9 cellular contexts compared by ENCODE assay signal in genomic region chr20:4726710-4727391, GRCh38. TPM values are rescaled to one million over a fixed set of nuclear protein-coding genes. Genes with fewer than 3 reads are reported as not detected.
DNase-seq lines count a peak whose midpoint lies in the region; ATAC-seq, FAIRE-seq and TF ChIP-seq lines count a peak whose summit lies in the region.
"Had no signal": no experiment of that assay in that cellular context is flagged by ENCODE, and none has a peak within 500 bp of the region (broad histone marks: within the 10 kb centered on the region; RNA-seq: fewer than 3 reads in every experiment).

No MANE protein-coding gene starts in this region.

- peak overlapping the region; percentile 36 for H2AFZ ChIP-seq in IMR-90 (replicated peaks; ENCODE audit: low read length, poor library complexity)

- H3K36me3 ChIP-seq in IMR-90 (ENCODE audit: control insufficient read depth, insufficient read depth, low read length) (no peaks in the 10 kb centered on the region), kidney (ENCODE audit: control insufficient read depth in 1 of 2, insufficient read depth in 2 of 2, low read length in 2 of 2) (no peaks in the 10 kb centered on the region)

- H3K4me3 ChIP-seq in IMR-90 (ENCODE audit: insufficient read depth, low read depth, low read length) (no peak overlapping the region), kidney (ENCODE audit: low read length in 2 of 2) (peak overlapping the region; percentile 35 to 40)

- H3K9me3 ChIP-seq in IMR-90 (ENCODE audit: control insufficient read depth, insufficient read depth, low read length), result no peaks in the 10 kb centered on the region
- no peaks in the 10 kb centered on the region for H3K9me3 ChIP-seq in kidney (ENCODE audit: control insufficient read depth in 1 of 2, low read length in 2 of 2)

- DNase-seq in GM12892 (ENCODE audit: insufficient read length) (no peak), IMR-90 (peak; percentile 82), kidney (no peak), NCI-H1930 (lab: John Stamatoyannopoulos, UW) (no peak), AML-193 (lab: John Stamatoyannopoulos, UW) (no peak), GDM1 (lab: John Stamatoyannopoulos, UW) (no peak)
- peak; percentile 69 for DNase-seq in activated naive CD4-positive, alpha-beta T cell treated with anti-CD3 and anti-CD28 coated beads, Interleukin-2, amount 10 ng/mL, durations not matched to agents 7 days and 5 days

- POLR2A ChIA-PET in IMR-90 (lab: Charles Lee; ENCODE audit: unreplicated experiment), result no interaction called here

- CTCF ChIA-PET in IMR-90 (lab: Yijun Ruan, JAX), result interaction anchor here (0.5 to 0.6 kb wide), 2 partner anchors 16 to 201 kb away, joined by 3 to 4 read pairs; no protein-coding TSS in a partner anchor
- CTCF ChIA-PET in activated naive CD4-positive, alpha-beta T cell treated with anti-CD3 and anti-CD28 coated beads, Interleukin-2, amount 10 ng/mL, durations not matched to agents 7 days and 5 days (lab: Charles Lee), result interaction anchor here (1.0 to 3.5 kb wide), 5 partner anchors 9 to 124 kb away, joined by 3 to 18 read pairs (median 5); no protein-coding TSS in a partner anchor

- peaks cover 2% of the 10 kb centered on the region; the same call in 1 of the 2 replicates for H3K4me1 ChIP-seq in IMR-90 (ENCODE audit: control insufficient read depth, insufficient read depth, low read length)
- H3K4me1 ChIP-seq in kidney (ENCODE audit: control insufficient read depth in 1 of 2, insufficient read depth in 1 of 2, low read depth in 1 of 2, low read length in 2 of 2), result no peaks in the 10 kb centered on the region

- H3K4ac ChIP-seq in IMR-90 (ENCODE audit: low read depth, low read length), result peak overlapping the region; percentile 8; the same call in 1 of the 2 replicates

- H3K56ac ChIP-seq in IMR-90 (ENCODE audit: extremely low read depth, insufficient read depth, low read length), result no peak overlapping the region

- ATAC-seq in IMR-90 (ENCODE audit: low read depth), result peak; percentile 49
- no peak for ATAC-seq in GM21447 (IDR thresholded peaks at IDR 0.05; ENCODE audit: unreplicated experiment)

- no peak overlapping the region for H2AK9ac ChIP-seq in IMR-90 (replicated peaks; ENCODE audit: low read depth, low read length, poor library complexity)

- H2AK5ac ChIP-seq in IMR-90 (ENCODE audit: low read depth, low read length), result no peak overlapping the region

- TF ChIP-seq POLR2A in GM12892 (IDR thresholded peaks at IDR 0.05; ENCODE audit: low read depth, low read length) (no peak), IMR-90 (IDR thresholded peaks at IDR 0.05; ENCODE audit: low read depth, low read length) (no peak)

- H3K4me2 ChIP-seq in IMR-90 (ENCODE audit: low read depth, low read length), result peak overlapping the region; percentile 6
- H3K4me2 ChIP-seq: KMS-11 had no signal

- in situ Hi-C loops in IMR-90 (cut with MboI; ENCODE audit: low sequenced_read_pairs), result no loop called here

- no peak overlapping the region for H4K91ac ChIP-seq in IMR-90 (ENCODE audit: insufficient read depth, low read depth, low read length)

- no peak overlapping the region for H3K23ac ChIP-seq in IMR-90 (ENCODE audit: low read depth, low read length)

- 47% methylated on average over 7 of the region's 16 CpGs; no CpG with 5 or more reads in 1 of the 2 experiments for WGBS in IMR-90 (ENCODE audit: extremely low coverage in 2 of 2, insufficient read length in 1 of 2), 2 experiments

- peak; percentile 42 for FAIRE-seq in GM12892 (lab: Jason Lieb, UNC)
- FAIRE-seq in kidney (lab: Jason Lieb, UNC), result no peak

- no TSS peak for BruUV-seq in IMR-90 (replicated peaks; lab: Mats Ljungman, UMichigan)

- H3K9me3 Mint-ChIP-seq in activated naive CD4-positive, alpha-beta T cell treated with anti-CD3 and anti-CD28 coated beads, Interleukin-2, amount 10 ng/mL, durations not matched to agents 7 days and 5 days, result no peaks in the 10 kb centered on the region

- peak overlapping the region; percentile 50 for H3K4me3 Mint-ChIP-seq in activated naive CD4-positive, alpha-beta T cell treated with anti-CD3 and anti-CD28 coated beads, Interleukin-2, amount 10 ng/mL, durations not matched to agents 7 days and 5 days

- no peak overlapping the region for H3K14ac ChIP-seq in IMR-90 (replicated peaks; ENCODE audit: low read depth, low read length)

- H3K79me1 ChIP-seq in IMR-90 (ENCODE audit: low read depth in 1 of 2, low read length in 2 of 2), result no peaks in the 10 kb centered on the region

- H3K4me1 Mint-ChIP-seq in activated naive CD4-positive, alpha-beta T cell treated with anti-CD3 and anti-CD28 coated beads, Interleukin-2, amount 10 ng/mL, durations not matched to agents 7 days and 5 days, result peaks cover 16% of the 10 kb centered on the region

- no peaks in the 10 kb centered on the region for H3K9me1 ChIP-seq in IMR-90 (ENCODE audit: insufficient read depth, low read length)

- no peak overlapping the region for H2BK20ac ChIP-seq in IMR-90 (ENCODE audit: low read depth, low read length)

- no peak for TF ChIP-seq RAD21 in IMR-90 (IDR thresholded peaks at IDR 0.05; ENCODE audit: low read length)

- no peak overlapping the region; the same call in 1 of the 2 replicates for H3K18ac ChIP-seq in IMR-90 (ENCODE audit: low read depth, low read length)

- H2BK5ac ChIP-seq in IMR-90 (ENCODE audit: low read depth, low read length, poor library complexity, severe bottlenecking), result no peak overlapping the region

- H2BK15ac ChIP-seq in IMR-90 (ENCODE audit: low read depth, low read length), result no peak overlapping the region

- no peak overlapping the region for H2BK120ac ChIP-seq in IMR-90 (ENCODE audit: low read depth, low read length)

- TF ChIP-seq CTCF in IMR-90 (conservative IDR thresholded peaks at IDR 0.05; ENCODE audit: low read depth, low read length) (no peak), kidney (IDR thresholded peaks at IDR 0.05; ENCODE audit: borderline replicate concordance, extremely low read depth, insufficient read depth) (no peak)

- no peak overlapping the region for H4K5ac ChIP-seq in IMR-90 (ENCODE audit: low read depth, low read length)

- H3K27me3 Mint-ChIP-seq in activated naive CD4-positive, alpha-beta T cell treated with anti-CD3 and anti-CD28 coated beads, Interleukin-2, amount 10 ng/mL, durations not matched to agents 7 days and 5 days, result peaks cover 5% of the 10 kb centered on the region

- H4K8ac ChIP-seq in IMR-90 (ENCODE audit: low read depth in 2 of 2, low read length in 2 of 2), result no peak overlapping the region

- H3K9ac ChIP-seq in IMR-90 (ENCODE audit: low read depth, low read length) (no peak overlapping the region), kidney (ENCODE audit: low read length in 2 of 2) (no peak overlapping the region)
- H3K9ac ChIP-seq: KMS-11 had no signal

- no peaks in the 10 kb centered on the region for H3K36me3 Mint-ChIP-seq in activated naive CD4-positive, alpha-beta T cell treated with anti-CD3 and anti-CD28 coated beads, Interleukin-2, amount 10 ng/mL, durations not matched to agents 7 days and 5 days

- H4K20me1 ChIP-seq in IMR-90 (ENCODE audit: insufficient read depth, low read length), result no peaks in the 10 kb centered on the region

- dilution Hi-C loops in IMR-90 (cut with HindIII; ENCODE audit: low sequenced_read_pairs, unreplicated experiment), result no loop called here

- peak overlapping the region; percentile 35 for H3K27ac Mint-ChIP-seq in activated naive CD4-positive, alpha-beta T cell treated with anti-CD3 and anti-CD28 coated beads, Interleukin-2, amount 10 ng/mL, durations not matched to agents 7 days and 5 days

- peaks cover 19% of the 10 kb centered on the region for H3K27me3 ChIP-seq in IMR-90 (ENCODE audit: control insufficient read depth, insufficient read depth, low read length)

- intact Hi-C loops in IMR-90 (cut with micrococcal nuclease), result no loop called here
- intact Hi-C loops in kidney (cut with DNase I), result no loop called here

- H3K27ac ChIP-seq in IMR-90 (ENCODE audit: insufficient read depth, low read length) (no peak overlapping the region), kidney (ENCODE audit: low read depth in 2 of 2, low read length in 2 of 2) (no peak overlapping the region)
- H3K27ac ChIP-seq: KMS-11 had no signal

TF ChIP-seq in IMR-90, 13 proteins besides CTCF, POLR2A, EP300 and RAD21 (continues in another document):
- TF ChIP-seq MAZ (IDR thresholded peaks at IDR 0.05; ENCODE audit: borderline replicate concordance, low read depth, low read length), result no peak
- no peak for TF ChIP-seq RCOR1 (IDR thresholded peaks at IDR 0.05; ENCODE audit: insufficient replicate concordance, low read length)
- peak; percentile 48; the same call in 1 of the 2 replicates for TF ChIP-seq CEBPB (IDR thresholded peaks at IDR 0.05; ENCODE audit: low read depth, low read length)
- TF ChIP-seq BHLHE40 (IDR thresholded peaks at IDR 0.05; ENCODE audit: low read depth, low read length), result peak; percentile 98
- no peak for TF ChIP-seq CHD1 (IDR thresholded peaks at IDR 0.05; ENCODE audit: low read depth, low read length)
- peak; percentile 5; the same call in 1 of the 2 replicates for TF ChIP-seq MAFK (IDR thresholded peaks at IDR 0.05; ENCODE audit: low read depth, low read length)
- no peak for TF ChIP-seq RFX5 (IDR thresholded peaks at IDR 0.05; ENCODE audit: low read depth, low read length)
- TF ChIP-seq SMC3 (IDR thresholded peaks at IDR 0.05; ENCODE audit: low read depth, low read length), result no peak
- TF ChIP-seq MXI1 (IDR thresholded peaks at IDR 0.05; ENCODE audit: borderline replicate concordance, low read depth, low read length), result peak; percentile 68; the same call in 1 of the 2 replicates

RNA-seq across cellular contexts. Expression of gene PRND, which starts 5.1 kb away (rescaled TPM):
- polyA plus RNA-seq in GM12892 (2012; ENCODE audit: missing spikeins), result not detected
- total RNA-seq in IMR-90 (2012; rRNA removed), result not detected in 2 replicates
- polyA plus RNA-seq in IMR-90 (2012; rRNA removed), result not detected in 2 replicates
- not detected in 2 replicates for polyA plus RNA-seq in IMR-90 (2012; cell fraction: cytosol; rRNA removed)
- not detected in 2 replicates for polyA plus RNA-seq in IMR-90 (2012; cell fraction: nucleus; rRNA removed; ENCODE audit: low replicate concordance)
- not detected for total RNA-seq in kidney
- not detected for polyA plus RNA-seq in kidney (ENCODE audit: insufficient read depth, low read depth, low replicate concordance)

RNA-seq across cellular contexts. Expression of gene PRNP, which starts 40.6 kb away (rescaled TPM):
- 7.3 TPM for polyA plus RNA-seq in GM12892 (2012; ENCODE audit: missing spikeins)
- 62.8 and 63.3 TPM in 2 replicates for total RNA-seq in IMR-90 (2012; rRNA removed)
- 93.3 and 97.9 TPM in 2 replicates for polyA plus RNA-seq in IMR-90 (2012; rRNA removed)
- 76.6 and 206 TPM in 2 replicates for polyA plus RNA-seq in IMR-90 (2012; cell fraction: cytosol; rRNA removed)
- polyA plus RNA-seq in IMR-90 (2012; cell fraction: nucleus; rRNA removed; ENCODE audit: low replicate concordance), result 59.6 and 68.5 TPM in 2 replicates
- 64.2 TPM for total RNA-seq in kidney
- 61.3 TPM for polyA plus RNA-seq in kidney (ENCODE audit: insufficient read depth, low read depth, low replicate concordance)

Comparison
In these comparisons a context has a peak if more than half of its experiments do, and no peak if none do; other contexts are left out.
1. DNase-seq: peak in IMR-90 (single experiment) and activated naive CD4-positive, alpha-beta T cell treated with anti-CD3 and anti-CD28 coated beads, Interleukin-2, amount 10 ng/mL, durations not matched to agents 7 days and 5 days (single experiment); none in GM12892 (single experiment), kidney (single experiment), NCI-H1930 (0 of 2), AML-193 (0 of 2) and GDM1 (single experiment).